Comparison of ENCODE assay signal across 19 cellular contexts in the genomic region with DNA sequence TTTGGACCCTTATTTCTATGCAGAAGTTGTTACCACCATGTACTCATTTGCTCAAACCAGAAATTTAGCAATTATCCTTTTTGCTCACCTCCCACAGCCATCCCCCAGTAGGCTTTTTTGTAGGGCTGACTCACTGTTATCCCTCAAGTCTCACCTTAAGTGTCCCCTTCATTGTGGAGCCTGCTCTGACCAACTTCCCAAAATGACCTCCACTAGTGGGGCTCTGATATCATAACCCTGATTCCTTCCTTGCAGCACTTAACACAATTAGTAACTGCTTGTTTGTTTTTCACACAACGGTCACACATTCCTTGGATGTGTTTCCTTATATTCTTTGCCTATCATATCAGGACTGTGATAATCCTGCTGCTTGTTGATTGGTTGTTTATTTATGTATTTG.
A peak's percentile ranks its signal among the peaks of the same experiment; 100 is the strongest.
DNase-seq lines count a peak whose midpoint lies in the region; ATAC-seq and TF ChIP-seq lines count a peak whose summit lies in the region.
"Had no signal": no experiment of that assay in that cellular context is flagged by ENCODE, and none has a peak within 500 bp of the region (broad histone marks: within the 10 kb centered on the region; RNA-seq: fewer than 3 reads in every experiment).

No MANE protein-coding gene starts in this region.

- peak overlapping the region; percentile 23 for H3K27ac Mint-ChIP-seq in activated T-cell treated with anti-CD3 and anti-CD28 coated beads, Interleukin-2, amount 50 U/mL, for 72 hours
- no peak overlapping the region for H3K27ac Mint-ChIP-seq in immature natural killer cell
- H3K27ac Mint-ChIP-seq: B cell; CD8-positive, alpha-beta T cell had no signal

- peaks cover 0 to 15% (median 2%) of the 10 kb centered on the region in 9 donors for H3K36me3 ChIP-seq in heart left ventricle
- H3K36me3 ChIP-seq: BLaER1 had no signal

- no peak for ATAC-seq in activated T-cell treated with anti-CD3 and anti-CD28 coated beads, Interleukin-2, amount 50 U/mL, for 72 hours (replicated peaks in 1 of 2)
- ATAC-seq in heart left ventricle (peak in 3 of 4 donors; percentile 41 to 53 (median 47)), right cardiac atrium (no peak), left ventricle myocardium superior (peak; percentile 56)
- ATAC-seq: CD8-positive, alpha-beta T cell had no signal

- no peak for DNase-seq in activated T-cell treated with anti-CD3 and anti-CD28 coated beads, Interleukin-2, amount 50 U/mL, for 72 hours
- no peak for DNase-seq in activated T-cell treated with anti-CD3 and anti-CD28 coated beads, Interleukin-2, amount 50 U/mL, for 1 hour
- no peak for DNase-seq in heart left ventricle
- DNase-seq in right cardiac atrium, result no peak
- DNase-seq in NCI-H460 (ENCODE audit: extremely low read depth, low read depth), result peak; percentile 25
- no peak for DNase-seq in left ventricle myocardium superior
- DNase-seq in activated naive CD4-positive, alpha-beta T cell treated with Interleukin-2 at 50 U/mL for 16 hours, result no peak
- no peak for DNase-seq in immature natural killer cell
- DNase-seq: Caco-2; CD4-positive, CD25-positive, alpha-beta regulatory T cell; CD8-positive, alpha-beta T cell; DMS153; DND-41; GOT3; HCEC 1CT had no signal

- H3K4me1 Mint-ChIP-seq in activated T-cell treated with anti-CD3 and anti-CD28 coated beads, Interleukin-2, amount 50 U/mL, for 72 hours (ENCODE audit: low read depth), result no peaks in the 10 kb centered on the region
- no peaks in the 10 kb centered on the region for H3K4me1 Mint-ChIP-seq in immature natural killer cell
- H3K4me1 Mint-ChIP-seq: B cell had no signal

- no peak overlapping the region for H3K4me3 Mint-ChIP-seq in activated T-cell treated with anti-CD3 and anti-CD28 coated beads, Interleukin-2, amount 50 U/mL, for 72 hours
- no peak overlapping the region for H3K4me3 Mint-ChIP-seq in immature natural killer cell
- H3K4me3 Mint-ChIP-seq: B cell; CD4-positive, CD25-positive, alpha-beta regulatory T cell; CD8-positive, alpha-beta T cell had no signal

- H3K9me3 Mint-ChIP-seq in activated T-cell treated with anti-CD3 and anti-CD28 coated beads, Interleukin-2, amount 50 U/mL, for 72 hours, result no peaks in the 10 kb centered on the region
- H3K9me3 Mint-ChIP-seq in immature natural killer cell, result no peaks in the 10 kb centered on the region
- H3K9me3 Mint-ChIP-seq: CD8-positive, alpha-beta T cell had no signal

- no peak for TF ChIP-seq CTCF in heart left ventricle (IDR thresholded peaks at IDR 0.05)

- peaks cover 4 to 8% of the 10 kb centered on the region in 2 donors for H3K36me3 Mint-ChIP-seq in activated T-cell treated with anti-CD3 and anti-CD28 coated beads, Interleukin-2, amount 50 U/mL, for 72 hours (ENCODE audit: insufficient read depth in 2 of 2)
- H3K36me3 Mint-ChIP-seq in immature natural killer cell, result peaks cover 12 to 31% (median 13%) of the 10 kb centered on the region in 3 donors

- peaks cover 0 to 12% (median 0%) of the 10 kb centered on the region in 12 donors for H3K4me1 ChIP-seq in heart left ventricle
- H3K4me1 ChIP-seq in right cardiac atrium (ENCODE audit: control insufficient read depth, insufficient read depth, low read length), result no peaks in the 10 kb centered on the region
- H3K4me1 ChIP-seq: BLaER1, Caco-2 had no signal

- H3K4me3 ChIP-seq in heart left ventricle (no peak overlapping the region), right cardiac atrium (ENCODE audit: low read length) (no peak overlapping the region)
- H3K4me3 ChIP-seq: BLaER1 had no signal

- WGBS in heart left ventricle, 4 donors, result 26 to 41% (median 38%) methylated on average over 1 of the region's 1 CpG
- 55% methylated on average over 1 of the region's 1 CpG for WGBS in right cardiac atrium

- TF ChIP-seq POLR2A in heart left ventricle (IDR thresholded peaks at IDR 0.05), result no peak

- H3K9me3 ChIP-seq in heart left ventricle (no peaks in the 10 kb centered on the region), right cardiac atrium (ENCODE audit: control insufficient read depth, low read length) (no peaks in the 10 kb centered on the region)
- H3K9me3 ChIP-seq: BLaER1, Caco-2 had no signal

- no peaks in the 10 kb centered on the region for H3K27me3 Mint-ChIP-seq in activated T-cell treated with anti-CD3 and anti-CD28 coated beads, Interleukin-2, amount 50 U/mL, for 72 hours (ENCODE audit: low read depth)
- H3K27me3 Mint-ChIP-seq in immature natural killer cell (ENCODE audit: low read depth in 3 of 3), result no peaks in the 10 kb centered on the region
- H3K27me3 Mint-ChIP-seq: B cell; CD4-positive, CD25-positive, alpha-beta regulatory T cell had no signal

- no peak overlapping the region for H3K27ac ChIP-seq in heart left ventricle
- no peak overlapping the region for H3K27ac ChIP-seq in right cardiac atrium (ENCODE audit: low read length)
- H3K27ac ChIP-seq: 22Rv1, BLaER1, C4-2B had no signal

- H3K27me3 ChIP-seq in heart left ventricle, result no peaks in the 10 kb centered on the region
- no peaks in the 10 kb centered on the region for H3K27me3 ChIP-seq in right cardiac atrium (ENCODE audit: control insufficient read depth, insufficient read depth)
- H3K27me3 ChIP-seq: BLaER1 had no signal

- intact Hi-C loops in heart left ventricle (cut with DNase I), result no loop called here
- intact Hi-C loops in right cardiac atrium (cut with DNase I), result no loop called here
- intact Hi-C loops in left ventricle myocardium superior (cut with micrococcal nuclease), result no loop called here

Comparison
In these comparisons a context has a peak if more than half of its experiments do, and no peak if none do; other contexts are left out.
1. ATAC-seq: peak in heart left ventricle (3 of 4) and left ventricle myocardium superior (single experiment); none in activated T-cell treated with anti-CD3 and anti-CD28 coated beads, Interleukin-2, amount 50 U/mL, for 72 hours (0 of 2) and right cardiac atrium (0 of 2).